Comparison of ENCODE assay signal across 15 cellular contexts in genomic region chr10:121526801-121527221, GRCh38.
DNase-seq lines count a peak whose midpoint lies in the region; ATAC-seq lines count a peak whose summit lies in the region.
"Had no signal": no experiment of that assay in that cellular context is flagged by ENCODE, and none has a peak within 500 bp of the region (broad histone marks: within the 10 kb centered on the region; RNA-seq: fewer than 3 reads in every experiment).

No MANE protein-coding gene starts in this region.

- DNase-seq in NCI-H1092 (lab: John Stamatoyannopoulos, UW) (peak; percentile 73), NCI-H1930 (lab: John Stamatoyannopoulos, UW) (no peak), AG08396 (ENCODE audit: low spot score) (no peak)
- no peak for DNase-seq in stimulated activated CD4-positive, alpha-beta T cell treated with anti-CD3 and anti-CD28 coated beads, Interleukin-4, amount 100 ng/mL, for 1 hour
- DNase-seq: activated CD4-positive, alpha-beta T cell treated with anti-CD3 and anti-CD28 coated beads, Interleukin-2, amount 10 ng/mL, durations not matched to agents 24 days and 14 days; activated gamma-delta T cell treated with Interleukin-2 at 50 U/mL for 16 hours; Calu3; cortex of kidney; foreskin fibroblast; stimulated activated naive CD4-positive, alpha-beta T cell had no signal

- H3K27ac ChIP-seq in cingulate gyrus (ENCODE audit: low read depth, low read length) (peak overlapping the region; percentile 98), rectal smooth muscle tissue (ENCODE audit: low read depth, low read length) (peak overlapping the region; percentile 44)
- H3K27ac ChIP-seq: KMS-11 had no signal

- peak; percentile 51 for ATAC-seq in GM21619 (IDR thresholded peaks at IDR 0.05; ENCODE audit: unreplicated experiment)
- ATAC-seq in HG02610 (IDR thresholded peaks at IDR 0.05; ENCODE audit: unreplicated experiment): no peak

- no peaks in the 10 kb centered on the region for H3K36me3 ChIP-seq in rectal smooth muscle tissue (ENCODE audit: control insufficient read depth, insufficient read depth, low read length)

- H3K4me3 ChIP-seq in rectal smooth muscle tissue (ENCODE audit: low read length): no peak overlapping the region

- no peaks in the 10 kb centered on the region for H3K27me3 ChIP-seq in rectal smooth muscle tissue (ENCODE audit: control insufficient read depth, insufficient read depth, low read length)

- peaks cover 36% of the 10 kb centered on the region for H3K4me1 ChIP-seq in rectal smooth muscle tissue (ENCODE audit: control insufficient read depth, insufficient read depth, low read length)

- no peak overlapping the region for H3K9ac ChIP-seq in rectal smooth muscle tissue (ENCODE audit: low read length)
- H3K9ac ChIP-seq: KMS-11 had no signal
